7 cellular contexts compared by ENCODE assay signal in genomic region chr6:98832282-98833100, GRCh38. TPM values are rescaled to one million over a fixed set of nuclear protein-coding genes. Genes with fewer than 3 reads are reported as not detected.
A peak's percentile ranks its signal among the peaks of the same experiment; 100 is the strongest.
DNase-seq lines count a peak whose midpoint lies in the region; ATAC-seq and TF ChIP-seq lines count a peak whose summit lies in the region.

No MANE protein-coding gene starts in this region.

- DNase-seq in EH (ENCODE audit: low read depth) (peak; percentile 69), NCI-H1105 treated with DMSO at 0.1 percent for 48 hours (lab: John Stamatoyannopoulos, UW) (peak; percentile 41), coronary artery (ENCODE audit: low spot score) (no peak), medulla oblongata (ENCODE audit: extremely low spot score) (peak; percentile 91)

- H3K4me3 ChIP-seq in coronary artery (peak overlapping the region; percentile 76), thymus (ENCODE audit: low read length) (peak overlapping the region; percentile 56)

- ATAC-seq in GM19395 (IDR thresholded peaks at IDR 0.05; ENCODE audit: unreplicated experiment) = no peak
- ATAC-seq in HG02885 (IDR thresholded peaks at IDR 0.05; ENCODE audit: poor library complexity, unreplicated experiment) = no peak

- peaks cover 88% of the 10 kb centered on the region for H3K27me3 ChIP-seq in thymus (ENCODE audit: control insufficient read depth, insufficient read depth)

- no peak for TF ChIP-seq CTCF in coronary artery (IDR thresholded peaks at IDR 0.05)

- H3K27ac ChIP-seq in coronary artery (no peak overlapping the region), thymus (ENCODE audit: low read depth) (no peak overlapping the region)

- H3K36me3 ChIP-seq in thymus (ENCODE audit: control insufficient read depth, insufficient read depth) = no peaks in the 10 kb centered on the region

- peaks cover 9% of the 10 kb centered on the region for H3K4me1 ChIP-seq in thymus (ENCODE audit: control insufficient read depth, insufficient read depth, low read length)

- WGBS in thymus = 4% methylated on average over 61 of the region's 61 CpGs

- H3K9me3 ChIP-seq in thymus (ENCODE audit: control insufficient read depth) = peaks cover 1% of the 10 kb centered on the region

RNA-seq across cellular contexts. Expression of gene POU3F2, which starts 1.9 kb away (rescaled TPM):
- polyA plus RNA-seq in thymus = 0.02 TPM
